Comparison of ENCODE assay signal across 9 cellular contexts in genomic region chr6:152669894-152670293, GRCh38. TPM values are rescaled to one million over a fixed set of nuclear protein-coding genes. Genes with fewer than 3 reads are reported as not detected.
DNase-seq lines count a peak whose midpoint lies in the region; TF ChIP-seq lines count a peak whose summit lies in the region.
"Had no signal": no experiment of that assay in that cellular context is flagged by ENCODE, and none has a peak within 500 bp of the region (broad histone marks: within the 10 kb centered on the region; RNA-seq: fewer than 3 reads in every experiment).

No MANE protein-coding gene starts in this region.

- H3K27me3 Mint-ChIP-seq in mesothelial cell of epicardium (ENCODE audit: low read depth): no peaks in the 10 kb centered on the region

- DNase-seq in NOMO-1 (lab: John Stamatoyannopoulos, UW; ENCODE audit: unreplicated experiment in 2 of 2) (peak; percentile 23 to 57), NOMO-1 treated with dmso at 0.1 percent for 144 hours (lab: John Stamatoyannopoulos, UW; ENCODE audit: unreplicated experiment) (no peak), NCI-H69 (lab: John Stamatoyannopoulos, UW) (peak; percentile 12), epithelial cell of esophagus (ENCODE audit: low read depth) (peak; percentile 52), superior temporal gyrus (ENCODE audit: extremely low spot score) (peak; percentile 34), mesothelial cell of epicardium (ENCODE audit: low spot score in 2 of 2, unreplicated experiment in 2 of 2) (no peak), NCI-H2029 (lab: John Stamatoyannopoulos, UW) (no peak), dedifferentiated amniotic fluid mesenchymal stem cell (ENCODE audit: extremely low spot score) (no peak)
- DNase-seq: NCI-H345 had no signal

- H3K4me3 Mint-ChIP-seq in mesothelial cell of epicardium: no peak overlapping the region

- no peaks in the 10 kb centered on the region for H3K36me3 Mint-ChIP-seq in mesothelial cell of epicardium

- peak; percentile 53 for TF ChIP-seq CTCF in epithelial cell of esophagus (IDR thresholded peaks at IDR 0.05; ENCODE audit: insufficient read depth, low read depth, low read length, missing control alignments)
- TF ChIP-seq CTCF in mesothelial cell of epicardium (IDR thresholded peaks at IDR 0.05; ENCODE audit: unreplicated experiment): no peak

- peaks cover 5% of the 10 kb centered on the region for H3K4me1 Mint-ChIP-seq in mesothelial cell of epicardium

- no peak overlapping the region for H3K27ac Mint-ChIP-seq in mesothelial cell of epicardium

- H3K9me3 Mint-ChIP-seq in mesothelial cell of epicardium: peaks cover 9% of the 10 kb centered on the region

- no peak overlapping the region for H3K4me3 ChIP-seq in epithelial cell of esophagus (ENCODE audit: low read length)

RNA-seq across cellular contexts. Expression of gene MYCT1, which starts 27.8 kb away (rescaled TPM):
- total RNA-seq in mesothelial cell of epicardium: 1.6 to 2.3 TPM (median 2.0 TPM) in 3 replicates

RNA-seq across cellular contexts. Expression of gene SYNE1, which starts 32.7 kb away (rescaled TPM):
- 53.5 to 60.5 TPM (median 58.3 TPM) in 3 replicates for total RNA-seq in mesothelial cell of epicardium

Comparison
In these comparisons a context has a peak if more than half of its experiments do, and no peak if none do; other contexts are left out.
1. DNase-seq: peak in NOMO-1 (2 of 2), NCI-H69 (single experiment), epithelial cell of esophagus (single experiment) and superior temporal gyrus (single experiment); none in NOMO-1 treated with dmso at 0.1 percent for 144 hours (single experiment), mesothelial cell of epicardium (0 of 2), NCI-H2029 (single experiment) and dedifferentiated amniotic fluid mesenchymal stem cell (single experiment).